In genomic region chr6:37483917-37484785, GRCh38 we compare ENCODE assay signal across 8 cellular contexts. TPM values are rescaled to one million over a fixed set of nuclear protein-coding genes. Genes with fewer than 3 reads are reported as not detected.
A peak's percentile ranks its signal among the peaks of the same experiment; 100 is the strongest.
DNase-seq lines count a peak whose midpoint lies in the region; ATAC-seq and TF ChIP-seq lines count a peak whose summit lies in the region.

No MANE protein-coding gene starts in this region.

- no peaks in the 10 kb centered on the region for H3K27me3 ChIP-seq in esophagus muscularis mucosa
- no peaks in the 10 kb centered on the region for H3K27me3 ChIP-seq in thyroid gland

- peak; percentile 74 for TF ChIP-seq CTCF in CD14-positive monocyte (IDR thresholded peaks at IDR 0.05)
- peak; percentile 64 to 81 (median 74) for TF ChIP-seq CTCF in esophagus muscularis mucosa (IDR thresholded peaks at IDR 0.05)
- TF ChIP-seq CTCF in neural crest cell (conservative IDR thresholded peaks at IDR 0.05), result peak; percentile 82
- peak; percentile 44 to 88 (median 68) for TF ChIP-seq CTCF in thyroid gland (IDR thresholded peaks at IDR 0.05)

- peaks cover 0 to 17% (median 7%) of the 10 kb centered on the region in 4 donors for H3K4me1 ChIP-seq in esophagus muscularis mucosa
- peaks cover 24 to 37% of the 10 kb centered on the region in 2 donors for H3K4me1 ChIP-seq in thyroid gland

- H3K4me3 ChIP-seq in esophagus muscularis mucosa (no peak overlapping the region), thyroid gland (replicated peaks in 1 of 3) (no peak overlapping the region)

- H3K9me3 ChIP-seq in esophagus muscularis mucosa, result no peaks in the 10 kb centered on the region
- H3K9me3 ChIP-seq in thyroid gland, result no peaks in the 10 kb centered on the region

- H3K36me3 ChIP-seq in esophagus muscularis mucosa, result peaks cover 27 to 78% (median 49%) of the 10 kb centered on the region in 4 donors
- peaks cover 0 to 7% of the 10 kb centered on the region in 2 donors for H3K36me3 ChIP-seq in thyroid gland

- H3K27me3 Mint-ChIP-seq in CD14-positive monocyte (ENCODE audit: low read depth in 3 of 3), result peaks cover 0 to 4% (median 0%) of the 10 kb centered on the region in 3 donors
- no peaks in the 10 kb centered on the region for H3K27me3 Mint-ChIP-seq in neural crest cell (ENCODE audit: low read depth)

- H3K27ac Mint-ChIP-seq in CD14-positive monocyte (no peak overlapping the region), neural crest cell (ENCODE audit: unreplicated experiment) (no peak overlapping the region)

- intact Hi-C loops in CD14-positive monocyte (cut with micrococcal nuclease), result no loop called here
- intact Hi-C loops in esophagus muscularis mucosa (cut with DNase I), result loop anchor here (2.0 kb wide), 1 partner anchor 207 kb away; no protein-coding TSS in a partner anchor
- intact Hi-C loops in thyroid gland (cut with DNase I), result loop anchor here (5.0 kb wide), 1 partner anchor 203 kb away; no protein-coding TSS in a partner anchor

- H3K4me3 Mint-ChIP-seq in CD14-positive monocyte (no peak overlapping the region), neural crest cell (no peak overlapping the region)

- DNase-seq in CD14-positive monocyte (ENCODE audit: low spot score), result no peak
- DNase-seq in H4 (ENCODE audit: low spot score), result peak; percentile 45
- DNase-seq in NCI-H82 treated with DMSO at 0.1 percent for 48 hours (lab: John Stamatoyannopoulos, UW; ENCODE audit: unreplicated experiment), result peak; percentile 20
- peak; percentile 75 for DNase-seq in activated T-cell treated with anti-CD3 and anti-CD28 coated beads for 4 hours
- DNase-seq in esophagus muscularis mucosa (ENCODE audit: extremely low spot score), result no peak
- DNase-seq in neural crest cell (ENCODE audit: low read depth, low spot score), result peak; percentile 72
- peak; percentile 65 to 68 for DNase-seq in thyroid gland

- H3K4me1 Mint-ChIP-seq in CD14-positive monocyte (no peaks in the 10 kb centered on the region), neural crest cell (peaks cover 38% of the 10 kb centered on the region)

- TF ChIP-seq POLR2A in esophagus muscularis mucosa (IDR thresholded peaks at IDR 0.05; ENCODE audit: low read depth) (no peak), thyroid gland (IDR thresholded peaks at IDR 0.05) (no peak)

- no peaks in the 10 kb centered on the region for H3K9me3 Mint-ChIP-seq in CD14-positive monocyte
- H3K9me3 Mint-ChIP-seq in neural crest cell, result no peaks in the 10 kb centered on the region

- H3K27ac ChIP-seq in esophagus muscularis mucosa (replicated peaks in 1 of 4), result no peak overlapping the region
- H3K27ac ChIP-seq in thyroid gland, result no peak overlapping the region

- TF ChIP-seq EP300 in esophagus muscularis mucosa (IDR thresholded peaks at IDR 0.05), result no peak

- no peak for ATAC-seq in HG03521 (IDR thresholded peaks at IDR 0.05; ENCODE audit: unreplicated experiment)

- 49% methylated on average over 12 of the region's 20 CpGs for WGBS in esophagus muscularis mucosa
- WGBS in thyroid gland, 2 donors, result 59 to 87% methylated on average over 8 to 20 of the region's 20 CpGs

- H3K36me3 Mint-ChIP-seq in CD14-positive monocyte (peaks cover 56 to 64% of the 10 kb centered on the region in 2 donors), neural crest cell (ENCODE audit: low read depth) (no peaks in the 10 kb centered on the region)

RNA-seq across cellular contexts. Expression of gene CCDC167, which starts 15.5 kb away (rescaled TPM):
- 10 to 100 TPM; 20.7 to 22.9 TPM for polyA plus RNA-seq in CD14-positive monocyte
- 44.2 and 53.5 TPM in 2 replicates for total RNA-seq in H4 (2014; rRNA removed; shearing (Covaris generic))
- 10 to 100 TPM; 11.1 to 19.1 (median 16.3) TPM for total RNA-seq in esophagus muscularis mucosa
- 73.1 and 73.2 TPM in 2 replicates for total RNA-seq in neural crest cell
- 10 to 100 TPM in 3 of 4 donors, not detected in 1; 24.7 to 40.3 (median 26.6) TPM for total RNA-seq in thyroid gland

RNA-seq across cellular contexts. Expression of gene CMTR1, which starts 51.1 kb away (rescaled TPM):
- polyA plus RNA-seq in CD14-positive monocyte, result 10 to 100 TPM; 12.0 to 15.3 TPM
- 22.4 and 22.6 TPM in 2 replicates for total RNA-seq in H4 (2014; rRNA removed; shearing (Covaris generic))
- total RNA-seq in esophagus muscularis mucosa (10 to 100 TPM; 32.3 to 44.5 (median 35.9) TPM), neural crest cell (49.0 and 51.0 TPM in 2 replicates), thyroid gland (10 to 100 TPM; 29.3 to 41.5 (median 33.1) TPM)

Comparison
In these comparisons a context has a peak if more than half of its experiments do, and no peak if none do; other contexts are left out.
1. DNase-seq: peak in H4 (single experiment), NCI-H82 treated with DMSO at 0.1 percent for 48 hours (single experiment), activated T-cell treated with anti-CD3 and anti-CD28 coated beads for 4 hours (single experiment), neural crest cell (single experiment) and thyroid gland (2 of 2); none in CD14-positive monocyte (single experiment) and esophagus muscularis mucosa (single experiment).
2. intact Hi-C loops: an anchor here in esophagus muscularis mucosa (2.0 kb wide) and thyroid gland (5.0 kb wide); none called in CD14-positive monocyte.
3. Peak in every context shown above with its lines, with median percentiles within 50 percentile points of each other: CTCF ChIP-seq.